Comparison of ENCODE assay signal across 1 cellular context in genomic region chr14:19878029-19878642, GRCh38.
TF ChIP-seq lines count a peak whose summit lies in the region.

No MANE protein-coding gene starts in this region.

TF ChIP-seq in IMR-90, 13 proteins besides CTCF, POLR2A, EP300 and RAD21:
- TF ChIP-seq RFX5 (IDR thresholded peaks at IDR 0.05; ENCODE audit: low read depth, low read length): no peak
- TF ChIP-seq SMC3 (IDR thresholded peaks at IDR 0.05; ENCODE audit: low read depth, low read length): no peak
